Comparison of ENCODE assay signal across 30 cellular contexts in the genomic region with DNA sequence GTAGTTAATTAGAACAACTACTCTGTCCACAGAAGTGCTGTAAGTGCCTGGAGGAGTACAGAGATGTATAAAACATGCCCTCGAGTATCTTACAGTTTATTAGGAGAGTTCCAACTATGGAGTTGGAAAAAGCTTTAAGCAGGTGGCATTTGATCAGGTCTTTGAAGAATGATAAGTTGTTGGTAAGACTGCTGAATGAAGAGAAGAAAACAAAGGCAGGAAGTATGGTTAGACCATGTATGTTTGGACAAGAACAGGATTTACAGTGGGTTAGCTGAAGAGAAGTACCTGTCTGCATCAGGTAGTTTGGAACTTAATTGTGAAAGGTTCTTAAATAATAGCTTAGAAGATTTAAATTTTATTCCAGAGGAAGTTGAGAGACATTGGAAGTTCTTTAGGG.
"Had no signal": no experiment of that assay in that cellular context is flagged by ENCODE, and none has a peak within 500 bp of the region (broad histone marks: within the 10 kb centered on the region; RNA-seq: fewer than 3 reads in every experiment).

No MANE protein-coding gene starts in this region.

- H3K4me3 Mint-ChIP-seq: activated CD4-positive, alpha-beta T cell treated with anti-CD3 and anti-CD28 coated beads for 36 hours; activated naive CD4-positive, alpha-beta T cell treated with anti-CD3 and anti-CD28 coated beads for 36 hours; brain; stimulated activated effector memory CD8-positive, alpha-beta T cell treated with anti-CD3 and anti-CD28 coated beads, Interleukin-12 subunit alpha, Interleukin-12 subunit beta, amount 100 ng/mL, for 72 hours; stimulated activated naive CD8-positive, alpha-beta T cell treated with anti-CD3 and anti-CD28 coated beads, Interleukin-15, Interleukin-2, amounts not matched to agents 100 ng/mL and 50 ng/mL, for 24 hours had no signal

- H3K36me3 ChIP-seq: ovary had no signal

- H3K4me1 ChIP-seq: ascending aorta, prostate gland had no signal

- H3K9me3 ChIP-seq: ascending aorta, gastroesophageal sphincter, mucosa of descending colon, ovary, prostate gland, thoracic aorta had no signal

- DNase-seq: activated CD4-positive, alpha-beta T cell treated with anti-CD3 and anti-CD28 coated beads for 36 hours; activated CD4-positive, alpha-beta T cell treated with anti-CD3 and anti-CD28 coated beads, Interleukin-2, amount 50 U/mL, for 4 hours; activated CD4-positive, CD25-positive, alpha-beta regulatory T cell; activated effector memory CD4-positive, alpha-beta T cell treated with Interleukin-2 at 50 U/mL for 16 hours; activated naive CD4-positive, alpha-beta T cell treated with anti-CD3 and anti-CD28 coated beads for 36 hours; cerebellar nuclear complex; dorsolateral prefrontal cortex; effector memory CD4-positive, alpha-beta T cell; head of caudate nucleus; hippocampal formation; left cardiac atrium; left ventricle myocardium superior; mucosa of descending colon; ovary; retina; stimulated activated CD4-positive, alpha-beta T cell treated with anti-CD3 and anti-CD28 coated beads, Interleukin-12 subunit alpha, Interleukin-12 subunit beta, amount 100 ng/mL, for 4 hours; stimulated activated CD4-positive, alpha-beta T cell treated with anti-CD3 and anti-CD28 coated beads, Interleukin-4, amount 100 ng/mL, for 24 hours; SW 1271; trophoblast cell had no signal

- H3K27me3 ChIP-seq: ascending aorta, cardiac muscle cell, dorsolateral prefrontal cortex, gastroesophageal sphincter, ovary had no signal

- H3K4me1 Mint-ChIP-seq: brain had no signal

- H3K4me3 ChIP-seq: ascending aorta, cardiac muscle cell, coronary artery, dorsolateral prefrontal cortex, gastroesophageal sphincter, mucosa of descending colon, ovary, prostate gland, skin epidermis, thoracic aorta had no signal

- H3K9me3 Mint-ChIP-seq: activated naive CD4-positive, alpha-beta T cell treated with anti-CD3 and anti-CD28 coated beads for 36 hours; brain; stimulated activated effector memory CD8-positive, alpha-beta T cell treated with anti-CD3 and anti-CD28 coated beads, Interleukin-12 subunit alpha, Interleukin-12 subunit beta, amount 100 ng/mL, for 72 hours; stimulated activated naive CD8-positive, alpha-beta T cell treated with anti-CD3 and anti-CD28 coated beads, Interleukin-15, Interleukin-2, amounts not matched to agents 100 ng/mL and 50 ng/mL, for 24 hours had no signal

- H3K27ac Mint-ChIP-seq: activated CD4-positive, alpha-beta T cell treated with anti-CD3 and anti-CD28 coated beads for 36 hours; activated naive CD4-positive, alpha-beta T cell treated with anti-CD3 and anti-CD28 coated beads for 36 hours; brain; stimulated activated effector memory CD8-positive, alpha-beta T cell treated with anti-CD3 and anti-CD28 coated beads, Interleukin-12 subunit alpha, Interleukin-12 subunit beta, amount 100 ng/mL, for 72 hours; stimulated activated naive CD8-positive, alpha-beta T cell treated with anti-CD3 and anti-CD28 coated beads, Interleukin-15, Interleukin-2, amounts not matched to agents 100 ng/mL and 50 ng/mL, for 24 hours had no signal

- ATAC-seq: activated CD4-positive, alpha-beta T cell treated with anti-CD3 and anti-CD28 coated beads for 36 hours; gastroesophageal sphincter; left cardiac atrium; left ventricle myocardium superior; mucosa of descending colon; sciatic nerve; stimulated activated effector memory CD8-positive, alpha-beta T cell treated with anti-CD3 and anti-CD28 coated beads, Interleukin-12 subunit alpha, Interleukin-12 subunit beta, amount 100 ng/mL, for 72 hours had no signal

- H3K27me3 Mint-ChIP-seq: activated CD4-positive, alpha-beta T cell treated with anti-CD3 and anti-CD28 coated beads for 36 hours; brain; stimulated activated naive CD8-positive, alpha-beta T cell treated with anti-CD3 and anti-CD28 coated beads, Interleukin-15, Interleukin-2, amounts not matched to agents 100 ng/mL and 50 ng/mL, for 24 hours had no signal
